Comparison of ENCODE assay signal across 10 cellular contexts in genomic region chr5:114362977-114363721, GRCh38. TPM values are rescaled to one million over a fixed set of nuclear protein-coding genes. Genes with fewer than 3 reads are reported as not detected.
DNase-seq lines count a peak whose midpoint lies in the region; ATAC-seq and TF ChIP-seq lines count a peak whose summit lies in the region.
"Had no signal": no experiment of that assay in that cellular context is flagged by ENCODE, and none has a peak within 500 bp of the region (broad histone marks: within the 10 kb centered on the region; RNA-seq: fewer than 3 reads in every experiment).

No MANE protein-coding gene starts in this region.

- no peaks in the 10 kb centered on the region for H3K9me2 ChIP-seq in Karpas-422 (replicated peaks; ENCODE audit: insufficient read depth, low read length)

- peaks cover 35% of the 10 kb centered on the region for H3K27me3 Mint-ChIP-seq in activated T-helper 17 cell treated with anti-CD3 and anti-CD28 coated beads, Interleukin-2, amount 50 U/mL, for 72 hours

- H2AFZ ChIP-seq in Karpas-422 (ENCODE audit: low read length) = no peak overlapping the region

- H3K9ac ChIP-seq in Karpas-422 (ENCODE audit: low read length) = no peak overlapping the region

- H3K4me1 ChIP-seq in mesodermal cell (ENCODE audit: control insufficient read depth, insufficient read depth, low read length, poor library complexity, severe bottlenecking) (no peaks in the 10 kb centered on the region), Karpas-422 (ENCODE audit: low read length) (no peaks in the 10 kb centered on the region)

- H3K27ac Mint-ChIP-seq in activated T-helper 17 cell treated with anti-CD3 and anti-CD28 coated beads, Interleukin-2, amount 50 U/mL, for 72 hours = no peak overlapping the region

- no peaks in the 10 kb centered on the region for H3K9me3 Mint-ChIP-seq in activated T-helper 17 cell treated with anti-CD3 and anti-CD28 coated beads, Interleukin-2, amount 50 U/mL, for 72 hours

- H3K27ac ChIP-seq in HL-60 (replicated peaks) (peak overlapping the region; percentile 80), coronary artery (no peak overlapping the region), mesodermal cell (ENCODE audit: low read depth, low read length, severe bottlenecking) (no peak overlapping the region), Karpas-422 (ENCODE audit: low read length) (no peak overlapping the region)
- H3K27ac ChIP-seq: neutrophil had no signal

- 1 to 2% methylated on average over 55 to 61 of the region's 61 CpGs for WGBS in mesodermal cell (ENCODE audit: insufficient coverage in 2 of 2), 2 experiments

- H4K20me1 ChIP-seq in Karpas-422 (ENCODE audit: insufficient read depth, low read depth, low read length) = no peaks in the 10 kb centered on the region

- TF ChIP-seq CTCF in HL-60 (IDR thresholded peaks at IDR 0.05; ENCODE audit: insufficient read depth, low read length) (no peak), coronary artery (IDR thresholded peaks at IDR 0.05) (no peak)

- DNase-seq in AG20443 (ENCODE audit: low spot score) (peak; percentile 9), HL-60 (ENCODE audit: low read depth in 1 of 2, low spot score in 1 of 2) (peak in 1 of 2 experiments; percentile 13), coronary artery (ENCODE audit: low spot score) (no peak), Karpas-422 (no peak), NCI-H128 (lab: John Stamatoyannopoulos, UW; ENCODE audit: unreplicated experiment) (no peak)
- DNase-seq: KG1 had no signal

- H3K4me2 ChIP-seq in Karpas-422 (ENCODE audit: low read depth, low read length, poor library complexity, severe bottlenecking) = no peak overlapping the region

- H3K36me3 ChIP-seq in mesodermal cell (ENCODE audit: control insufficient read depth, insufficient read depth, low read length) (no peaks in the 10 kb centered on the region), Karpas-422 (ENCODE audit: insufficient read depth, low read length) (no peaks in the 10 kb centered on the region)
- H3K36me3 ChIP-seq: neutrophil had no signal

- H3K4me3 Mint-ChIP-seq in activated T-helper 17 cell treated with anti-CD3 and anti-CD28 coated beads, Interleukin-2, amount 50 U/mL, for 72 hours = no peak overlapping the region

- H3K4me1 Mint-ChIP-seq in activated T-helper 17 cell treated with anti-CD3 and anti-CD28 coated beads, Interleukin-2, amount 50 U/mL, for 72 hours = no peaks in the 10 kb centered on the region

- H3K27me3 ChIP-seq in HL-60 (ENCODE audit: insufficient read depth, poor library complexity, severe bottlenecking) = no peaks in the 10 kb centered on the region
- H3K27me3 ChIP-seq in Karpas-422 (ENCODE audit: low read length) = no peaks in the 10 kb centered on the region

- H3K79me2 ChIP-seq in Karpas-422 (ENCODE audit: low read length) = no peaks in the 10 kb centered on the region

- H3K36me3 Mint-ChIP-seq in activated T-helper 17 cell treated with anti-CD3 and anti-CD28 coated beads, Interleukin-2, amount 50 U/mL, for 72 hours (ENCODE audit: low read depth) = peaks cover 5% of the 10 kb centered on the region

- H3K9me3 ChIP-seq in mesodermal cell (ENCODE audit: control insufficient read depth, low read length) = no peaks in the 10 kb centered on the region
- H3K9me3 ChIP-seq in Karpas-422 (ENCODE audit: low read length) = no peaks in the 10 kb centered on the region
- H3K9me3 ChIP-seq: neutrophil had no signal

- H3K4me3 ChIP-seq in HL-60 (replicated peaks; ENCODE audit: insufficient read depth, low read length) = peak overlapping the region; percentile 85
- H3K4me3 ChIP-seq in coronary artery = peak overlapping the region; percentile 71
- peak overlapping the region; percentile 73 for H3K4me3 ChIP-seq in mesodermal cell (ENCODE audit: extremely low read depth, insufficient read depth, low read length, poor library complexity, severe bottlenecking)
- no peak overlapping the region for H3K4me3 ChIP-seq in Karpas-422 (ENCODE audit: low read length)

- ATAC-seq in activated T-helper 17 cell treated with anti-CD3 and anti-CD28 coated beads, Interleukin-2, amount 50 U/mL, for 72 hours (replicated peaks) = no peak
- ATAC-seq in HG02763 (IDR thresholded peaks at IDR 0.05; ENCODE audit: unreplicated experiment) = no peak

RNA-seq across cellular contexts. Expression of gene KCNN2, which starts 1.3 kb away (rescaled TPM):
- polyA plus RNA-seq in mesodermal cell (2013, experiment 1 of 2) = 24.5 TPM
- 27.4 TPM for polyA plus RNA-seq in mesodermal cell (2013, experiment 2 of 2)
- total RNA-seq in activated T-helper 17 cell treated with anti-CD3 and anti-CD28 coated beads, Interleukin-2, amount 50 U/mL, for 72 hours = not detected
- total RNA-seq in Karpas-422 (2014; rRNA removed; shearing (Covaris generic); ENCODE audit: low replicate concordance) = not detected in 2 replicates
